22 cellular contexts compared by ENCODE assay signal in the genomic region with DNA sequence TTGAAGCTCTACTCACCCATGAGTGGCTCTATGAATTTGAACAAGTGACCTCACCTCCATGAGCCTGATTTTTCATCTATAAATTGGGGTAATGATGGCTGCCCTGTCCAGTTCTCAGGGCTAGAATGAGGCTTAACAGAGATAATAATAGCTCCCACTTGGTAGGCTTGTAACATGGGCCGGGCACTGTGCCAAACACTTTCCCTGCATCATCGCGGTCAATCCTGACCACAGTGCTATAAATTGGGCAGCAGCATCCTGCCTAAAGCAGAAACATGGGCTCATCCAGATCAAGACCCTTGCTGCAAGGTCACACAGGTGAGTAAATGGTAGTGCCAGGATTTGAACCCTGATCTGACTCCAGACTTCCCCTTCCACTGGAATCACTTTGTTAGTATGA. TPM values are rescaled to one million over a fixed set of nuclear protein-coding genes. Genes with fewer than 3 reads are reported as not detected.
DNase-seq lines count a peak whose midpoint lies in the region; ATAC-seq, FAIRE-seq and TF ChIP-seq lines count a peak whose summit lies in the region.
"Had no signal": no experiment of that assay in that cellular context is flagged by ENCODE, and none has a peak within 500 bp of the region (broad histone marks: within the 10 kb centered on the region; RNA-seq: fewer than 3 reads in every experiment).

No MANE protein-coding gene starts in this region.

- H3K79me2 ChIP-seq in K562 (ENCODE audit: control insufficient read depth, insufficient read depth, low read length) = no peaks in the 10 kb centered on the region

- WGBS in K562 (ENCODE audit: insufficient coverage, low coverage, missing lambda C conversion rate) = 4% methylated on average over 3 of the region's 3 CpGs
- 48 to 60% methylated on average over 3 of the region's 3 CpGs for WGBS in thyroid gland, 2 donors

- TF ChIP-seq POLR2A in K562 (conservative IDR thresholded peaks at IDR 0.05) (no peak), thyroid gland (IDR thresholded peaks at IDR 0.05) (no peak)

- no peak overlapping the region for H3K4me3 ChIP-seq in K562
- no peak overlapping the region for H3K4me3 ChIP-seq in thyroid gland (replicated peaks in 1 of 3)

- ATAC-seq in K562 = no peak
- ATAC-seq: activated CD4-positive, CD25-positive, alpha-beta regulatory T cell treated with anti-CD3 and anti-CD28 coated beads, Interleukin-2, amount 50 U/mL, for 24 hours; activated naive CD4-positive, alpha-beta T cell treated with anti-CD3 and anti-CD28 coated beads, Interleukin-2, amount 50 U/mL, for 72 hours; HCT116; HepG2; left lobe of liver had no signal

- peaks cover 0 to 19% of the 10 kb centered on the region in 2 experiments; a peak in 2 of 5 replicates for H3K27me3 ChIP-seq in K562 (ENCODE audit: control insufficient read depth in 2 of 2, insufficient read depth in 2 of 2, low read length in 2 of 2)
- H3K27me3 ChIP-seq in thyroid gland = no peaks in the 10 kb centered on the region

- no peak for TF ChIP-seq RAD21 in K562 (CRISPR knock-in tag; conservative IDR thresholded peaks at IDR 0.05 in 1 of 2, IDR thresholded peaks at IDR 0.05 in 1 of 2)

- H4K20me1 ChIP-seq in K562 (replicated peaks; ENCODE audit: control insufficient read depth, insufficient read depth, low read length) = no peaks in the 10 kb centered on the region

- CTCF ChIA-PET in K562 (lab: Yijun Ruan, JAX; ENCODE audit: low intra/inter-chr PET ratio) = no interaction called here

- H3K9me1 ChIP-seq in K562 (ENCODE audit: control insufficient read depth, insufficient read depth, low read length) = no peaks in the 10 kb centered on the region

- peaks cover 4 to 10% of the 10 kb centered on the region in 2 experiments; a peak in 3 of 5 replicates for H3K4me1 ChIP-seq in K562 (replicated peaks in 1 of 2; ENCODE audit: control insufficient read depth in 2 of 2, insufficient read depth in 2 of 2, low read length in 2 of 2)
- H3K4me1 ChIP-seq in thyroid gland = no peaks in the 10 kb centered on the region

- no peaks in the 10 kb centered on the region for H3K36me3 ChIP-seq in K562 (ENCODE audit: control insufficient read depth, insufficient read depth, low read length)
- no peaks in the 10 kb centered on the region for H3K36me3 ChIP-seq in thyroid gland

- in situ Hi-C loops in K562 (cut with MboI) = no loop called here

- H2AFZ ChIP-seq in K562 (ENCODE audit: low read depth, low read length) = no peak overlapping the region

- TF ChIP-seq CTCF in K562 (IDR thresholded peaks at IDR 0.05 in 2 of 3, conservative IDR thresholded peaks at IDR 0.05 in 1 of 3; ENCODE audit: insufficient read depth in 2 of 3, low read depth in 1 of 3, low read length in 3 of 3) = no peak
- TF ChIP-seq CTCF in thyroid gland (IDR thresholded peaks at IDR 0.05) = no peak

- H3K4me2 ChIP-seq in K562 (ENCODE audit: insufficient read depth, low read length) = no peak overlapping the region

- FAIRE-seq in K562 (lab: Jason Lieb, UNC) = no peak
- FAIRE-seq: HepG2 had no signal

- no peaks in the 10 kb centered on the region for H3K9me3 ChIP-seq in K562 (replicated peaks; ENCODE audit: control insufficient read depth, insufficient read depth, low read depth, low read length)
- H3K9me3 ChIP-seq in thyroid gland = no peaks in the 10 kb centered on the region

- H3K27ac ChIP-seq in K562 (ENCODE audit: extremely low read depth, low read depth, low read length) = no peak overlapping the region
- no peak overlapping the region for H3K27ac ChIP-seq in thyroid gland
- H3K27ac ChIP-seq: epithelial cell of prostate had no signal

- no peak for TF ChIP-seq EP300 in K562 (IDR thresholded peaks at IDR 0.05; ENCODE audit: low read length)

- POLR2A ChIA-PET in K562 (lab: Yijun Ruan, JAX) = no interaction called here

- H3K9ac ChIP-seq in K562 (ENCODE audit: insufficient read depth in 1 of 2, low read depth in 2 of 2, low read length in 2 of 2) = no peak overlapping the region

- peak; percentile 8 for DNase-seq in NCI-H748 (lab: John Stamatoyannopoulos, UW; ENCODE audit: unreplicated experiment)
- DNase-seq in NCI-H748 treated with DMSO at 0.1 percent for 48 hours (lab: John Stamatoyannopoulos, UW) = no peak
- DNase-seq in OCI-M1 (lab: John Stamatoyannopoulos, UW) = peak; percentile 54
- DNase-seq in K562 (ENCODE audit: extremely low read depth in 1 of 4, low spot score in 3 of 4) = peak in 1 of 4 experiments; percentile 26
- DNase-seq in kidney tubule cell (ENCODE audit: low spot score) = peak; percentile 23
- DNase-seq in stimulated activated CD4-positive, alpha-beta T cell treated with anti-CD3 and anti-CD28 coated beads, Interleukin-4, amount 100 ng/mL, for 4 hours = no peak
- no peak for DNase-seq in thyroid gland
- no peak for DNase-seq in NCI-H2196 (lab: John Stamatoyannopoulos, UW; ENCODE audit: unreplicated experiment)
- DNase-seq: 8988T; activated CD8-positive, alpha-beta memory T cell treated with anti-CD3 and anti-CD28 coated beads for 24 hours; activated T-cell treated with anti-CD3 and anti-CD28 coated beads, Interleukin-2, amount 50 U/mL, for 48 hours; Calu3; GDM1; NCI-H446 treated with DMSO at 0.1 percent for 48 hours; SHP77; T-helper 2 cell had no signal

- BruUV-seq in K562 (replicated peaks; lab: Mats Ljungman, UMichigan) = no TSS peak

- intact Hi-C loops in K562 (cut with micrococcal nuclease) = no loop called here
- intact Hi-C loops in thyroid gland (cut with DNase I) = no loop called here

TF ChIP-seq in K562, 482 proteins besides CTCF, POLR2A, EP300 and RAD21:
- TF ChIP-seq TOE1 (IDR thresholded peaks at IDR 0.05; ENCODE audit: borderline replicate concordance) (no peak), TOE1 (CRISPR knock-in tag; IDR thresholded peaks at IDR 0.05; ENCODE audit: borderline replicate concordance, low read depth) (no peak), ZNF23 (CRISPR knock-in tag; IDR thresholded peaks at IDR 0.05) (no peak), NFIC (IDR thresholded peaks at IDR 0.05) (peak; percentile 75), CCAR2 (IDR thresholded peaks at IDR 0.05; ENCODE audit: low read depth, low read length) (no peak), ESRRA (IDR thresholded peaks at IDR 0.05; ENCODE audit: borderline replicate concordance, low read depth) (0 out of 2 replicates have a peak, but pooled peaks have one; percentile 16)

RNA-seq across cellular contexts. Expression of a gene that starts 12.8 kb away (rescaled TPM):
- not detected in 2 replicates for total RNA-seq in K562 (2011; cell fraction: chromatin; rRNA removed; ENCODE audit: low replicate concordance)
- total RNA-seq in K562 (2011; cell fraction: nucleolus; rRNA removed) = not detected in 2 replicates
- total RNA-seq in K562 (2011; cell fraction: nucleoplasm; rRNA removed) = not detected in 2 replicates
- total RNA-seq in K562 (2014; rRNA removed) = not detected in 2 replicates
- not detected in 2 replicates for total RNA-seq in K562 (2014; rRNA removed; fragmentation: Illumina TruSeq; extraction: Trizol)
- total RNA-seq in K562 (2015; rRNA removed; fragmentation: Illumina TruSeq; extraction: Trizol) = 0.08 TPM in 1 of 2 replicates, not detected in the other
- total RNA-seq in K562 (2021) = 0.04 TPM in 1 of 2 replicates, not detected in the other
- not detected in 2 replicates for polyA plus RNA-seq in K562 (2011; rRNA removed)
- polyA plus RNA-seq in K562 (2011; cell fraction: cytosol; rRNA removed) = 0.03 and 0.04 TPM in 2 replicates
- polyA plus RNA-seq in K562 (2011; cell fraction: nucleus; rRNA removed) = not detected in 2 replicates
- polyA plus RNA-seq in K562 (2012) = not detected in 2 replicates
- 0.06 TPM in 1 of 2 replicates, not detected in the other for polyA plus RNA-seq in K562 (2014; fragmentation: Illumina TruSeq; extraction: Trizol)
- polyA plus RNA-seq in K562 (2014; fragmentation: Nextera tagmentation; extraction: Ambion mirVana) = not detected
- 0.04 TPM in 1 of 2 replicates, not detected in the other for polyA plus RNA-seq in K562 (2014; rRNA removed)
- not detected in 2 replicates for polyA minus RNA-seq in K562 (2011; rRNA and poly(A)+ RNA removed)
- not detected in 2 replicates for polyA minus RNA-seq in K562 (2011; cell fraction: cytosol; rRNA and poly(A)+ RNA removed)
- not detected in 2 replicates for polyA minus RNA-seq in K562 (2011; cell fraction: nucleus; rRNA and poly(A)+ RNA removed)
- under 1 TPM in 2 of 4 donors, not detected in 2; 0.20 to 0.22 TPM for total RNA-seq in thyroid gland

Comparison
In these comparisons a context has a peak if more than half of its experiments do, and no peak if none do; other contexts are left out.
1. DNase-seq: peak in NCI-H748 (single experiment), OCI-M1 (single experiment) and kidney tubule cell (single experiment); none in NCI-H748 treated with DMSO at 0.1 percent for 48 hours (single experiment), stimulated activated CD4-positive, alpha-beta T cell treated with anti-CD3 and anti-CD28 coated beads, Interleukin-4, amount 100 ng/mL, for 4 hours (0 of 2), thyroid gland (0 of 2) and NCI-H2196 (single experiment).